In genomic region chr2:174690026-174690425, GRCh38 we compare ENCODE assay signal across 9 cellular contexts.
"Had no signal": no experiment of that assay in that cellular context is flagged by ENCODE, and none has a peak within 500 bp of the region (broad histone marks: within the 10 kb centered on the region; RNA-seq: fewer than 3 reads in every experiment).

No MANE protein-coding gene starts in this region.

- H3K4me3 Mint-ChIP-seq: GM23338, H9, HFFc6 had no signal

- ATAC-seq: GM23338, HCT116 had no signal

- H3K4me2 ChIP-seq: GM23338 had no signal

- H3K36me3 ChIP-seq: HAP-1 had no signal

- H3K9me3 ChIP-seq: HAP-1 had no signal

- H3K4me3 ChIP-seq: GM23248, GM23338, HAP-1 had no signal

- H3K27ac Mint-ChIP-seq: GM23338, H9, HFFc6 had no signal

- H3K27ac ChIP-seq: GM23248 had no signal

- H2AFZ ChIP-seq: GM23248, GM23338 had no signal

- H3K9me3 Mint-ChIP-seq: HFFc6 had no signal

- DNase-seq: GM23248, GOT3, H7, H9, HCEC 1CT, HFFc6 had no signal

- H3K9ac ChIP-seq: GM23248 had no signal
